ENCODE assay signal across 15 cellular contexts in the genomic region with DNA sequence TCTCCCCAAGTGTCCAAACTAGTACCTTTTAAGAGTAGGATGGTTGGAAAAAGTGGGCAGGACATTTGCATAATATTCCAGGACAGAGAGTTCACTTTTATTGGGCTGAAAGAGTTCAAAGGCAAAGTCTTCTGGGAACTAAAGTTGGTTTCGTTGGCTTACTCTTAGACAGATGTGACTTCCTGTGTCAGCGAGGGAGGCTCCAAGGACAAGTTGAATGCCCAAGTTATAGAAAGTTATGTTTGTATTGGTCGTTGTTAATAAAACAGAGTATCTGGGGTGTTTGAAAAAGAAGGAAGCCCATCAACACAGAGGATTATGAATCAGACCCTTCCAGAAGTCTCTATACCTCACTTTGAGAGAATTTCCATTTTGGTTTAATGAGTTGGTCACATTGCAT.
DNase-seq lines count a peak whose midpoint lies in the region; ATAC-seq and TF ChIP-seq lines count a peak whose summit lies in the region.
"Had no signal": no experiment of that assay in that cellular context is flagged by ENCODE, and none has a peak within 500 bp of the region (broad histone marks: within the 10 kb centered on the region; RNA-seq: fewer than 3 reads in every experiment).

No MANE protein-coding gene starts in this region.

- no peaks in the 10 kb centered on the region for H3K36me3 Mint-ChIP-seq in natural killer cell treated with Interleukin-12 subunit alpha and Interleukin-12 subunit beta and Interleukin-15 and Interleukin-18, amount 100 ng/mL, for 72 hours
- H3K36me3 Mint-ChIP-seq in natural killer cell: no peaks in the 10 kb centered on the region
- no peaks in the 10 kb centered on the region for H3K36me3 Mint-ChIP-seq in activated naive CD4-positive, alpha-beta T cell treated with anti-CD3 and anti-CD28 coated beads, Interleukin-2, amount 10 ng/mL, durations not matched to agents 7 days and 5 days

- intact Hi-C loops in natural killer cell (cut with micrococcal nuclease): no loop called here

- no peaks in the 10 kb centered on the region for H3K79me2 ChIP-seq in osteoblast (ENCODE audit: insufficient read depth, low read length)

- no peak overlapping the region for H2AFZ ChIP-seq in osteoblast (ENCODE audit: low read length)

- H3K4me1 Mint-ChIP-seq in natural killer cell treated with Interleukin-12 subunit alpha and Interleukin-12 subunit beta and Interleukin-15 and Interleukin-18, amount 100 ng/mL, for 72 hours (ENCODE audit: low read depth in 2 of 2): peaks cover 27 to 50% of the 10 kb centered on the region in 2 donors
- peaks cover 50 to 56% of the 10 kb centered on the region in 2 donors for H3K4me1 Mint-ChIP-seq in natural killer cell
- peaks cover 20% of the 10 kb centered on the region for H3K4me1 Mint-ChIP-seq in activated naive CD4-positive, alpha-beta T cell treated with anti-CD3 and anti-CD28 coated beads, Interleukin-2, amount 10 ng/mL, durations not matched to agents 7 days and 5 days

- peak overlapping the region; percentile 9 for H3K27ac ChIP-seq in osteoblast (ENCODE audit: low read depth, low read length)

- H3K36me3 ChIP-seq in osteoblast (ENCODE audit: insufficient read depth, low read length): no peaks in the 10 kb centered on the region

- peaks cover 47% of the 10 kb centered on the region for H3K4me1 ChIP-seq in osteoblast (ENCODE audit: insufficient read depth, low read length)

- peaks cover 5% of the 10 kb centered on the region for H3K9me3 Mint-ChIP-seq in natural killer cell treated with Interleukin-12 subunit alpha and Interleukin-12 subunit beta and Interleukin-15 and Interleukin-18, amount 100 ng/mL, for 72 hours
- no peaks in the 10 kb centered on the region for H3K9me3 Mint-ChIP-seq in natural killer cell
- H3K9me3 Mint-ChIP-seq in activated naive CD4-positive, alpha-beta T cell treated with anti-CD3 and anti-CD28 coated beads, Interleukin-2, amount 10 ng/mL, durations not matched to agents 7 days and 5 days: peaks cover under 1% of the 10 kb centered on the region
- H3K9me3 Mint-ChIP-seq: CD4-positive, alpha-beta T cell had no signal

- no peak for DNase-seq in natural killer cell treated with Interleukin-12 subunit alpha and Interleukin-12 subunit beta and Interleukin-15 and Interleukin-18, amount 100 ng/mL, for 72 hours (ENCODE audit: low spot score)
- no peak for DNase-seq in natural killer cell
- DNase-seq in OCI-M1 (lab: John Stamatoyannopoulos, UW): peak; percentile 13
- no peak for DNase-seq in osteoblast (ENCODE audit: insufficient read length, low spot score, missing footprints)
- DNase-seq in activated naive CD4-positive, alpha-beta T cell treated with anti-CD3 and anti-CD28 coated beads, Interleukin-2, amount 10 ng/mL, durations not matched to agents 7 days and 5 days: no peak
- DNase-seq: 8988T; AML-193; C1 segment of cervical spinal cord; Calu3; CD4-positive, alpha-beta T cell; DMS 273 treated with DMSO at 0.1 percent for 48 hours; GOT3; H9 had no signal

- peak overlapping the region; percentile 24 for H3K4me3 Mint-ChIP-seq in natural killer cell treated with Interleukin-12 subunit alpha and Interleukin-12 subunit beta and Interleukin-15 and Interleukin-18, amount 100 ng/mL, for 72 hours
- H3K4me3 Mint-ChIP-seq in natural killer cell: no peak overlapping the region
- H3K4me3 Mint-ChIP-seq in activated naive CD4-positive, alpha-beta T cell treated with anti-CD3 and anti-CD28 coated beads, Interleukin-2, amount 10 ng/mL, durations not matched to agents 7 days and 5 days: no peak overlapping the region
- H3K4me3 Mint-ChIP-seq: CD4-positive, alpha-beta T cell; H9 had no signal

- no peak overlapping the region for H3K4me2 ChIP-seq in osteoblast (ENCODE audit: insufficient read depth, low read length)

- no peaks in the 10 kb centered on the region for H3K9me3 ChIP-seq in osteoblast (ENCODE audit: low read depth, low read length)

- no peaks in the 10 kb centered on the region for H3K27me3 ChIP-seq in osteoblast (ENCODE audit: insufficient read depth, low read length)

- TF ChIP-seq CTCF in natural killer cell (IDR thresholded peaks at IDR 0.05) (no peak), osteoblast (IDR thresholded peaks at IDR 0.05; ENCODE audit: extremely low read depth, low read depth, low read length) (no peak)

- no peaks in the 10 kb centered on the region for H3K27me3 Mint-ChIP-seq in natural killer cell treated with Interleukin-12 subunit alpha and Interleukin-12 subunit beta and Interleukin-15 and Interleukin-18, amount 100 ng/mL, for 72 hours
- H3K27me3 Mint-ChIP-seq in natural killer cell (ENCODE audit: low read depth in 2 of 2): no peaks in the 10 kb centered on the region
- no peaks in the 10 kb centered on the region for H3K27me3 Mint-ChIP-seq in activated naive CD4-positive, alpha-beta T cell treated with anti-CD3 and anti-CD28 coated beads, Interleukin-2, amount 10 ng/mL, durations not matched to agents 7 days and 5 days
- H3K27me3 Mint-ChIP-seq: CD4-positive, alpha-beta T cell had no signal

- ATAC-seq in natural killer cell treated with Interleukin-12 subunit alpha and Interleukin-12 subunit beta and Interleukin-15 and Interleukin-18, amount 100 ng/mL, for 72 hours: no peak
- ATAC-seq in natural killer cell (no peak), GM19328 (IDR thresholded peaks at IDR 0.05; ENCODE audit: unreplicated experiment) (no peak), GM18498 (IDR thresholded peaks at IDR 0.05; ENCODE audit: unreplicated experiment) (no peak)

- H4K20me1 ChIP-seq in osteoblast (ENCODE audit: insufficient read depth, low read length): no peaks in the 10 kb centered on the region

- H3K4me3 ChIP-seq in osteoblast (ENCODE audit: insufficient read depth, low read length): no peak overlapping the region

- CTCF ChIA-PET in activated naive CD4-positive, alpha-beta T cell treated with anti-CD3 and anti-CD28 coated beads, Interleukin-2, amount 10 ng/mL, durations not matched to agents 7 days and 5 days (lab: Charles Lee): no interaction called here

- peak overlapping the region in 1 of 2 donors; percentile 59 for H3K27ac Mint-ChIP-seq in natural killer cell treated with Interleukin-12 subunit alpha and Interleukin-12 subunit beta and Interleukin-15 and Interleukin-18, amount 100 ng/mL, for 72 hours
- no peak overlapping the region for H3K27ac Mint-ChIP-seq in natural killer cell
- H3K27ac Mint-ChIP-seq in activated naive CD4-positive, alpha-beta T cell treated with anti-CD3 and anti-CD28 coated beads, Interleukin-2, amount 10 ng/mL, durations not matched to agents 7 days and 5 days: no peak overlapping the region
- H3K27ac Mint-ChIP-seq: CD4-positive, alpha-beta T cell; H9 had no signal
